Comparison of ENCODE assay signal across 23 cellular contexts in genomic region chr6:158507174-158507573, GRCh38. TPM values are rescaled to one million over a fixed set of nuclear protein-coding genes. Genes with fewer than 3 reads are reported as not detected.
DNase-seq lines count a peak whose midpoint lies in the region; ATAC-seq and TF ChIP-seq lines count a peak whose summit lies in the region.
"Had no signal": no experiment of that assay in that cellular context is flagged by ENCODE, and none has a peak within 500 bp of the region (broad histone marks: within the 10 kb centered on the region; RNA-seq: fewer than 3 reads in every experiment).

No MANE protein-coding gene starts in this region.

- H3K27me3 ChIP-seq in mammary epithelial cell (ENCODE audit: insufficient read depth, low read length) (no peaks in the 10 kb centered on the region), IMR-90 (ENCODE audit: control insufficient read depth, insufficient read depth, low read length) (no peaks in the 10 kb centered on the region), osteoblast (ENCODE audit: insufficient read depth, low read length) (no peaks in the 10 kb centered on the region), left ventricle myocardium inferior (ENCODE audit: low read depth) (no peaks in the 10 kb centered on the region)
- H3K27me3 ChIP-seq: BE2C, BLaER1 had no signal

- H3K18ac ChIP-seq in IMR-90 (ENCODE audit: low read depth, low read length): no peak overlapping the region

- H3K36me3 ChIP-seq in mammary epithelial cell (ENCODE audit: insufficient read depth, low read length) (peaks cover 3% of the 10 kb centered on the region), IMR-90 (ENCODE audit: control insufficient read depth, insufficient read depth, low read length) (peaks cover 12% of the 10 kb centered on the region), osteoblast (ENCODE audit: insufficient read depth, low read length) (peaks cover 7% of the 10 kb centered on the region), left ventricle myocardium inferior (peaks cover 25% of the 10 kb centered on the region)

- H3K9me3 ChIP-seq in mammary epithelial cell (replicated peaks; ENCODE audit: insufficient read depth, low read length): no peaks in the 10 kb centered on the region
- no peaks in the 10 kb centered on the region for H3K9me3 ChIP-seq in IMR-90 (ENCODE audit: control insufficient read depth, insufficient read depth, low read length)
- H3K9me3 ChIP-seq in osteoblast (ENCODE audit: low read depth, low read length): no peaks in the 10 kb centered on the region
- no peaks in the 10 kb centered on the region for H3K9me3 ChIP-seq in left ventricle myocardium inferior (replicated peaks)
- H3K9me3 ChIP-seq: BE2C, BLaER1 had no signal

- no peak overlapping the region for H2BK120ac ChIP-seq in IMR-90 (ENCODE audit: low read depth, low read length)

- 94% methylated on average over 7 of the region's 7 CpGs for WGBS in mammary epithelial cell (ENCODE audit: low coverage, missing lambda C conversion rate)
- 98% methylated on average over 5 of the region's 7 CpGs; no CpG with 5 or more reads in 1 of the 2 experiments for WGBS in IMR-90 (ENCODE audit: extremely low coverage in 2 of 2, insufficient read length in 1 of 2), 2 experiments

- H4K20me1 ChIP-seq in mammary epithelial cell (ENCODE audit: insufficient read depth, low read length) (no peaks in the 10 kb centered on the region), IMR-90 (ENCODE audit: insufficient read depth, low read length) (no peaks in the 10 kb centered on the region), osteoblast (ENCODE audit: insufficient read depth, low read length) (no peaks in the 10 kb centered on the region)
- H4K20me1 ChIP-seq: BLaER1 had no signal

- H2BK15ac ChIP-seq in IMR-90 (ENCODE audit: low read depth, low read length): no peak overlapping the region

- H3K4me3 ChIP-seq in mammary epithelial cell (replicated peaks in 1 of 3; ENCODE audit: insufficient read depth in 1 of 3, low read depth in 2 of 3, low read length in 3 of 3) (no peak overlapping the region), IMR-90 (ENCODE audit: insufficient read depth, low read depth, low read length) (no peak overlapping the region), osteoblast (ENCODE audit: insufficient read depth, low read length) (no peak overlapping the region), left ventricle myocardium inferior (no peak overlapping the region)
- H3K4me3 ChIP-seq: BLaER1, GM12878 had no signal

- dilution Hi-C loops in mammary epithelial cell (cut with HindIII; ENCODE audit: low sequenced_read_pairs): loop anchor here (5.0 kb wide), 2 partner anchors 50 to 280 kb away; no protein-coding TSS in a partner anchor
- dilution Hi-C loops in IMR-90 (cut with HindIII; ENCODE audit: low sequenced_read_pairs, unreplicated experiment): no loop called here

- no peak overlapping the region for H2AK9ac ChIP-seq in IMR-90 (replicated peaks; ENCODE audit: low read depth, low read length, poor library complexity)

- no peak overlapping the region for H3K23ac ChIP-seq in IMR-90 (ENCODE audit: low read depth, low read length)

- no peak overlapping the region for H2AK5ac ChIP-seq in IMR-90 (ENCODE audit: low read depth, low read length)

- POLR2A ChIA-PET in MCF 10A (lab: Yijun Ruan, JAX) (no interaction called here), IMR-90 (lab: Charles Lee; ENCODE audit: unreplicated experiment) (no interaction called here)

- intact Hi-C loops in mammary epithelial cell (cut with micrococcal nuclease) (no loop called here), MCF 10A (cut with micrococcal nuclease) (no loop called here), IMR-90 (cut with micrococcal nuclease) (no loop called here), left ventricle myocardium inferior (cut with micrococcal nuclease) (no loop called here)

- H3K4me3 Mint-ChIP-seq in MCF 10A (ENCODE audit: unreplicated experiment): no peak overlapping the region
- H3K4me3 Mint-ChIP-seq: CD14-positive monocyte; CD4-positive, alpha-beta memory T cell; CD4-positive, CD25-positive, alpha-beta regulatory T cell; CD8-positive, alpha-beta memory T cell had no signal

- H3K4me2 ChIP-seq in mammary epithelial cell (ENCODE audit: insufficient read depth, low read depth, low read length) (no peak overlapping the region), IMR-90 (ENCODE audit: low read depth, low read length) (no peak overlapping the region), osteoblast (ENCODE audit: insufficient read depth, low read length) (no peak overlapping the region)
- H3K4me2 ChIP-seq: BLaER1 had no signal

- H3K9ac ChIP-seq in mammary epithelial cell (ENCODE audit: insufficient read depth, low read length): no peak overlapping the region
- no peak overlapping the region for H3K9ac ChIP-seq in IMR-90 (ENCODE audit: low read depth, low read length)
- H3K9ac ChIP-seq: BLaER1 had no signal

- no peak overlapping the region for H2BK5ac ChIP-seq in IMR-90 (ENCODE audit: low read depth, low read length, poor library complexity, severe bottlenecking)

- H3K36me3 Mint-ChIP-seq in MCF 10A (ENCODE audit: insufficient read depth, unreplicated experiment): peaks cover 35% of the 10 kb centered on the region

- no peak overlapping the region for H4K5ac ChIP-seq in IMR-90 (ENCODE audit: low read depth, low read length)

- no peak overlapping the region for H3K27ac ChIP-seq in mammary epithelial cell (ENCODE audit: insufficient read depth, low read depth, low read length)
- H3K27ac ChIP-seq in IMR-90 (ENCODE audit: insufficient read depth, low read length): no peak overlapping the region
- H3K27ac ChIP-seq in caudate nucleus (ENCODE audit: low read depth, low read length): peak overlapping the region; percentile 11
- H3K27ac ChIP-seq in osteoblast (ENCODE audit: low read depth, low read length): no peak overlapping the region
- no peak overlapping the region for H3K27ac ChIP-seq in left ventricle myocardium inferior (replicated peaks)
- H3K27ac ChIP-seq: BLaER1 had no signal

- in situ Hi-C loops in mammary epithelial cell (cut with MboI; ENCODE audit: low sequenced_read_pairs in 2 of 2): no loop called here
- in situ Hi-C loops in IMR-90 (cut with MboI; ENCODE audit: low sequenced_read_pairs): no loop called here

- TF ChIP-seq POLR2A in IMR-90 (IDR thresholded peaks at IDR 0.05; ENCODE audit: low read depth, low read length): no peak

- H3K27ac Mint-ChIP-seq in MCF 10A (ENCODE audit: low read depth, unreplicated experiment): no peak overlapping the region
- H3K27ac Mint-ChIP-seq: CD14-positive monocyte had no signal

- no peak overlapping the region for H3K14ac ChIP-seq in IMR-90 (replicated peaks; ENCODE audit: low read depth, low read length)

- H4K8ac ChIP-seq in IMR-90 (ENCODE audit: low read depth in 2 of 2, low read length in 2 of 2): no peak overlapping the region

- no peaks in the 10 kb centered on the region for H3K27me3 Mint-ChIP-seq in MCF 10A (ENCODE audit: insufficient read depth, unreplicated experiment)
- H3K27me3 Mint-ChIP-seq: CD4-positive, alpha-beta memory T cell; CD4-positive, CD25-positive, alpha-beta regulatory T cell; CD8-positive, alpha-beta memory T cell had no signal

- H2AFZ ChIP-seq in mammary epithelial cell (ENCODE audit: low read depth, low read length): no peak overlapping the region
- no peak overlapping the region for H2AFZ ChIP-seq in IMR-90 (replicated peaks; ENCODE audit: low read length, poor library complexity)
- H2AFZ ChIP-seq in osteoblast (ENCODE audit: low read length): no peak overlapping the region

- CTCF ChIA-PET in mammary epithelial cell (lab: Charles Lee; ENCODE audit: low non-redundant PET) (no interaction called here), MCF 10A (lab: Yijun Ruan, JAX) (no interaction called here), IMR-90 (lab: Yijun Ruan, JAX) (no interaction called here)

- BruUV-seq in mammary epithelial cell (replicated peaks; lab: Mats Ljungman, UMichigan): TSS peak; percentile 3
- no TSS peak for BruUV-seq in MCF 10A (replicated peaks; lab: Mats Ljungman, UMichigan)
- BruUV-seq in IMR-90 (replicated peaks; lab: Mats Ljungman, UMichigan): TSS peak; percentile 4

- H3K4me1 ChIP-seq in mammary epithelial cell (ENCODE audit: insufficient read depth, low read length) (no peaks in the 10 kb centered on the region), IMR-90 (ENCODE audit: control insufficient read depth, insufficient read depth, low read length) (no peaks in the 10 kb centered on the region), osteoblast (ENCODE audit: insufficient read depth, low read length) (no peaks in the 10 kb centered on the region), left ventricle myocardium inferior (no peaks in the 10 kb centered on the region)
- H3K4me1 ChIP-seq: BE2C, BLaER1 had no signal

- no peak overlapping the region for H2BK20ac ChIP-seq in IMR-90 (ENCODE audit: low read depth, low read length)

- no peaks in the 10 kb centered on the region for H3K79me1 ChIP-seq in IMR-90 (ENCODE audit: low read depth in 1 of 2, low read length in 2 of 2)

- no peak for DNase-seq in mammary epithelial cell
- no peak for DNase-seq in MCF 10A (ENCODE audit: unreplicated experiment)
- no peak for DNase-seq in IMR-90
- DNase-seq in caudate nucleus (lab: John Stamatoyannopoulos, UW): peak in 2 of 61 donors; percentile 20 to 31
- DNase-seq in osteoblast (ENCODE audit: insufficient read length, low spot score, missing footprints): peak; percentile 50
- no peak for DNase-seq in T-helper 2 cell
- DNase-seq in left ventricle myocardium inferior: no peak
- DNase-seq in OCI-M2 (lab: John Stamatoyannopoulos, UW; ENCODE audit: unreplicated experiment): no peak
- DNase-seq: C1 segment of cervical spinal cord; CD4-positive, alpha-beta memory T cell; CD4-positive, CD25-positive, alpha-beta regulatory T cell; CD8-positive, alpha-beta memory T cell; COR-L47; DMS 273 treated with DMSO at 0.1 percent for 48 hours; DMS153; DMS53; DMS79; DND-41; GDM1 had no signal

- TF ChIP-seq RAD21 in IMR-90 (IDR thresholded peaks at IDR 0.05; ENCODE audit: low read length): no peak

- no peak overlapping the region for H4K91ac ChIP-seq in IMR-90 (ENCODE audit: insufficient read depth, low read depth, low read length)

- no peaks in the 10 kb centered on the region for H3K4me1 Mint-ChIP-seq in MCF 10A (ENCODE audit: insufficient read depth, unreplicated experiment)
- H3K4me1 Mint-ChIP-seq: CD14-positive monocyte; CD8-positive, alpha-beta memory T cell had no signal

- H3K79me2 ChIP-seq in mammary epithelial cell (ENCODE audit: insufficient read depth, low read length): no peaks in the 10 kb centered on the region
- no peaks in the 10 kb centered on the region for H3K79me2 ChIP-seq in osteoblast (ENCODE audit: insufficient read depth, low read length)

- H3K4ac ChIP-seq in IMR-90 (ENCODE audit: low read depth, low read length): no peak overlapping the region

- H3K9me1 ChIP-seq in IMR-90 (ENCODE audit: insufficient read depth, low read length): no peaks in the 10 kb centered on the region

- TF ChIP-seq CTCF in mammary epithelial cell (conservative IDR thresholded peaks at IDR 0.05 in 1 of 2, IDR thresholded peaks at IDR 0.05 in 1 of 2; ENCODE audit: extremely low read depth in 1 of 2, insufficient read depth in 1 of 2, low read depth in 1 of 2, low read length in 2 of 2) (no peak), MCF 10A (IDR thresholded peaks at IDR 0.05; ENCODE audit: unreplicated experiment) (no peak), IMR-90 (conservative IDR thresholded peaks at IDR 0.05; ENCODE audit: low read depth, low read length) (no peak), osteoblast (IDR thresholded peaks at IDR 0.05; ENCODE audit: extremely low read depth, low read depth, low read length) (no peak), left ventricle myocardium inferior (IDR thresholded peaks at IDR 0.05; ENCODE audit: borderline replicate concordance) (no peak)

- H3K56ac ChIP-seq in IMR-90 (ENCODE audit: extremely low read depth, insufficient read depth, low read length): no peak overlapping the region

- ATAC-seq in IMR-90 (ENCODE audit: low read depth): no peak
- ATAC-seq: GM12878 had no signal

- no peaks in the 10 kb centered on the region for H3K9me3 Mint-ChIP-seq in MCF 10A (ENCODE audit: unreplicated experiment)
- H3K9me3 Mint-ChIP-seq: CD4-positive, CD25-positive, alpha-beta regulatory T cell; CD8-positive, alpha-beta memory T cell had no signal

RNA-seq across cellular contexts. Expression of gene TMEM181, which starts 52.7 kb away (rescaled TPM):
- total RNA-seq in mammary epithelial cell: 10 to 100 TPM; 29.8 to 45.3 TPM
- polyA plus RNA-seq in mammary epithelial cell: 14.8 TPM
- polyA minus RNA-seq in mammary epithelial cell: 15.7 TPM
- total RNA-seq in MCF 10A (2022): 25.3 and 28.8 TPM in 2 replicates
- 27.8 and 40.0 TPM in 2 replicates for total RNA-seq in IMR-90 (2012; rRNA removed)
- 16.8 and 22.8 TPM in 2 replicates for polyA plus RNA-seq in IMR-90 (2012; rRNA removed)
- 6.0 and 9.4 TPM in 2 replicates for polyA plus RNA-seq in IMR-90 (2012; cell fraction: cytosol; rRNA removed)
- polyA plus RNA-seq in IMR-90 (2012; cell fraction: nucleus; rRNA removed; ENCODE audit: low replicate concordance): 4.9 and 22.2 TPM in 2 replicates
- total RNA-seq in osteoblast: 43.3 and 43.8 TPM in 2 replicates
- total RNA-seq in left ventricle myocardium inferior: 8.8 TPM
